2 cellular contexts compared by ENCODE assay signal in the genomic region with DNA sequence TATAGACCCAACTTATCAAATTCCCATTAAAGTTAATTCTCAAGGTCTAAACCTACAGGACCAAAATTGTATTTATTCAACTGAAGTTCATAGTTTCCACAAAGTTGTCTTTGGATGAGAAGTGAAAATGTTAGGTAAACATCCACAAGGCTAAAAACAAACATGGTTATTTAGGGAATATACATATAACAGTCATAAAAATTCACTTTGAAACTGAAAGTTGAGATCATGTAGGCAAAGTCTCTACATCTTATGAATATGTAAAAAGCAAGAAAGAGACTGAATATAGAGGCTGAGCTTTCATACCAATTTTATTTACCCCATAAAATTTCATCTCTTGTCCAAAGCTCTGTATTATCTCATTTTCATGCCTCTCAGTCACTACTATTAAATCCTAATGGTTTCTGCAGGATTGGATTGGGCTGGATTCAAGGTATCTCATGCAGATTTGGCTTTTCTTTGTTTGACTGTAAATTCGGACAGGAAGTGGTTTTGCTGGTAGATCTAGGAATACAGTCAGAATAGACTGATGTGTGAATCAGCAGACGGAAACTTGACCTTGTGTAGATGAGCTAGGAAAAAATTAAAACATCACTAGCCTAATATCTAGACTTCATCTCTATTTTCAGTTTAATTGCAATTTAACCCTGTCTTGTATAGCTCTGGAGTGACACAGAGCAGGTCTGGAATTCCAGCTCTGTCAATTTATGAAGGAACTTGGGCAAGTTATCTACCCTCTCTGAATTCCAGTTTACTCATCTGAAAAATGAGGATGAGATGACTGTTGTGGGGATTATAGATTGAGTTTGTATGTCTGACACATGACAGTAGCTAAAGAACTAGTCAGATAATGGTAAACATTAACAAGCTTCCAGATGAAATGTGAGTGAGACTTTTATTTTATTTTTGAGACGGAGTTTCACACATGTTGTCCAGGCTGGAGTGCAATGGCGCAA.
TF ChIP-seq lines count a peak whose summit lies in the region.

No MANE protein-coding gene starts in this region.

TF ChIP-seq in HCT116, 20 proteins besides CTCF, POLR2A, EP300 and RAD21:
- TF ChIP-seq CBX3 (IDR thresholded peaks at IDR 0.05; ENCODE audit: low read depth): no peak
- TF ChIP-seq JUND (IDR thresholded peaks at IDR 0.05): no peak
- TF ChIP-seq TCF7L2 (IDR thresholded peaks at IDR 0.05; ENCODE audit: borderline replicate concordance, extremely low read depth, insufficient read depth, insufficient read length): no peak
- TF ChIP-seq EZH2 (IDR thresholded peaks at IDR 0.05): no peak

TF ChIP-seq in IMR-90, 13 proteins besides CTCF, POLR2A, EP300 and RAD21:
- TF ChIP-seq RCOR1 (IDR thresholded peaks at IDR 0.05; ENCODE audit: insufficient replicate concordance, low read length) (no peak), CHD1 (IDR thresholded peaks at IDR 0.05; ENCODE audit: low read depth, low read length) (no peak), RFX5 (IDR thresholded peaks at IDR 0.05; ENCODE audit: low read depth, low read length) (no peak), MXI1 (IDR thresholded peaks at IDR 0.05; ENCODE audit: borderline replicate concordance, low read depth, low read length) (no peak), CEBPB (IDR thresholded peaks at IDR 0.05; ENCODE audit: low read depth, low read length) (no peak), NFE2L2 (IDR thresholded peaks at IDR 0.05; ENCODE audit: low read depth, low read length) (no peak), MAZ (IDR thresholded peaks at IDR 0.05; ENCODE audit: borderline replicate concordance, low read depth, low read length) (no peak), SMC3 (IDR thresholded peaks at IDR 0.05; ENCODE audit: low read depth, low read length) (no peak), USF2 (IDR thresholded peaks at IDR 0.05; ENCODE audit: low read depth, low read length) (no peak), FOS (IDR thresholded peaks at IDR 0.05; ENCODE audit: low read depth, low read length) (no peak), ELK1 (IDR thresholded peaks at IDR 0.05; ENCODE audit: borderline replicate concordance, low read depth, low read length) (no peak), BHLHE40 (IDR thresholded peaks at IDR 0.05; ENCODE audit: low read depth, low read length) (no peak), MAFK (IDR thresholded peaks at IDR 0.05; ENCODE audit: low read depth, low read length) (no peak)
TF ChIP-seq in IMR-90: peak in this region for 0.
